ENCODE assay signal across 13 cellular contexts in genomic region chr11:70200212-70200844, GRCh38.
"Had no signal": no experiment of that assay in that cellular context is flagged by ENCODE, and none has a peak within 500 bp of the region (broad histone marks: within the 10 kb centered on the region; RNA-seq: fewer than 3 reads in every experiment).

No MANE protein-coding gene starts in this region.

- ATAC-seq: activated CD8-positive, alpha-beta T cell treated with anti-CD3 and anti-CD28 coated beads for 36 hours; activated naive CD4-positive, alpha-beta T cell treated with anti-CD3 and anti-CD28 coated beads, Interleukin-2, amount 50 U/mL, for 72 hours; activated T-cell treated with anti-CD3 and anti-CD28 coated beads, Interleukin-2, amount 50 U/mL, for 72 hours; sciatic nerve had no signal

- H3K4me3 ChIP-seq: cardiac muscle cell, colonic mucosa, thyroid gland had no signal

- H3K9me3 ChIP-seq: colonic mucosa, thyroid gland had no signal

- H3K27ac ChIP-seq: cardiac muscle cell, colonic mucosa, thyroid gland had no signal

- FAIRE-seq: endometrium had no signal

- H3K36me3 ChIP-seq: cardiac muscle cell, colonic mucosa, thyroid gland had no signal

- H3K27me3 ChIP-seq: cardiac muscle cell, colonic mucosa, thyroid gland had no signal

- DNase-seq: activated CD4-positive, alpha-beta T cell treated with anti-CD3 and anti-CD28 coated beads for 4 hours; activated CD8-positive, alpha-beta T cell treated with anti-CD3 and anti-CD28 coated beads for 36 hours; activated gamma-delta T cell; activated T-cell treated with anti-CD3 and anti-CD28 coated beads, Interleukin-2, amount 50 U/mL, for 72 hours; colonic mucosa; hypothalamus; kidney glomerular epithelial cell; stimulated activated CD4-positive, alpha-beta T cell treated with anti-CD3 and anti-CD28 coated beads, Interleukin-1b, Interleukin-23, amount 100 ng/mL, for 48 hours; thyroid gland had no signal
